In the genomic region with DNA sequence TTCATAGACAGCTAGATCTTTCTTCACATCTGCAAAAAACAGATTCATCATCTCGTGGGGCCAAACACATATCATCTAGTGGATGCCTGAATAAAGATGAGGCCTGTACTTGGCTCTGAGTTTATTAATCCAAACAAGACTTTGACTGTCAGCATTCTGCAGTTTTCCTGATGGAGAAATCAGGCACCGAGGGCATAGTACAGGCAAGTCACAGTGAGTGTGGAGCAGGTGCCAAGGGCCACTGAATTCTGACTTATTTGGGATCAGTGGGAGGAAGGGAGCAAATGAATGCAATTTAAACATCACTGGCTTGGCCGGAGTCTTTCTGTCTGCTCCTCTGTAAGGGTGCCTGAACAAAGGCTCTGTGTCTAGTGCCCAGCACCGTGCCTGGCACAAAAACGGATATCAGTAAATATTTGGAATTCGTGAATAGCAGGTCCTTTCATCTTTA, we compare ENCODE assay signal across 8 cellular contexts. TPM values are rescaled to one million over a fixed set of nuclear protein-coding genes. Genes with fewer than 3 reads are reported as not detected.
DNase-seq lines count a peak whose midpoint lies in the region; ATAC-seq, FAIRE-seq and TF ChIP-seq lines count a peak whose summit lies in the region.

No MANE protein-coding gene starts in this region.

- peak overlapping the region; percentile 99 for H3K4me3 Mint-ChIP-seq in CD8-positive, alpha-beta T cell

- no peak overlapping the region for H2BK5ac ChIP-seq in neuronal stem cell (ENCODE audit: low read length)

- H3K27ac Mint-ChIP-seq in CD8-positive, alpha-beta T cell: peak overlapping the region; percentile 98

- H3K79me1 ChIP-seq in neuronal stem cell (ENCODE audit: low read depth, low read length): peaks cover 6% of the 10 kb centered on the region

- H3K4me2 ChIP-seq in PC-3 (ENCODE audit: low read length): peak overlapping the region; percentile 97
- peak overlapping the region; percentile 67 for H3K4me2 ChIP-seq in neuronal stem cell (ENCODE audit: insufficient read depth, low read length, poor library complexity, severe bottlenecking)

- no peak overlapping the region for H4K91ac ChIP-seq in neuronal stem cell (ENCODE audit: low read depth, low read length, poor library complexity)

- ATAC-seq in CD8-positive, alpha-beta T cell: no peak
- ATAC-seq in PC-3: no peak
- ATAC-seq in GM21619 (IDR thresholded peaks at IDR 0.05; ENCODE audit: unreplicated experiment): no peak

- peaks cover 51% of the 10 kb centered on the region for H3K4me1 Mint-ChIP-seq in CD8-positive, alpha-beta T cell (ENCODE audit: low read depth)

- H2AFZ ChIP-seq in PC-3 (ENCODE audit: low read length) (no peak overlapping the region), neuronal stem cell (ENCODE audit: low read length) (no peak overlapping the region)

- H3K27me3 Mint-ChIP-seq in CD8-positive, alpha-beta T cell (ENCODE audit: low read depth): no peaks in the 10 kb centered on the region

- no peak overlapping the region for H4K8ac ChIP-seq in neuronal stem cell (ENCODE audit: low read depth, low read length)

- TF ChIP-seq POLR2A in H54 (IDR thresholded peaks at IDR 0.05; ENCODE audit: low read depth, low read length): no peak

- no peak overlapping the region for H2AK5ac ChIP-seq in neuronal stem cell (ENCODE audit: low read depth, low read length)

- intact Hi-C loops in CD8-positive, alpha-beta T cell (cut with DNase I, micrococcal nuclease): loop anchor here (1.0 to 10.0 kb wide), 9 partner anchors 107 to 1673 kb away; a partner anchor contains a TSS
- intact Hi-C loops in PC-3 (cut with micrococcal nuclease): loop anchor here (5.0 kb wide), 1 partner anchor 69 kb away; a partner anchor contains a TSS

- peak overlapping the region; percentile 35 for H3K18ac ChIP-seq in neuronal stem cell (ENCODE audit: low read length)

- H3K9me3 ChIP-seq in CD8-positive, alpha-beta T cell (ENCODE audit: low read length): no peaks in the 10 kb centered on the region
- no peaks in the 10 kb centered on the region for H3K9me3 ChIP-seq in PC-3 (ENCODE audit: low read length)
- H3K9me3 ChIP-seq in neuronal stem cell (replicated peaks in 1 of 2; ENCODE audit: control insufficient read depth in 2 of 2, insufficient read depth in 1 of 2, low read depth in 1 of 2, low read length in 2 of 2): no peaks in the 10 kb centered on the region

- no peak overlapping the region for H2BK12ac ChIP-seq in neuronal stem cell (ENCODE audit: low read length)

- H3K36me3 Mint-ChIP-seq in CD8-positive, alpha-beta T cell: peaks cover 16% of the 10 kb centered on the region

- no peak overlapping the region for H3K4ac ChIP-seq in neuronal stem cell (ENCODE audit: low read length)

- DNase-seq in CD8-positive, alpha-beta T cell: no peak
- no peak for DNase-seq in PC-3
- DNase-seq in epithelial cell of prostate (ENCODE audit: low read depth, low spot score): no peak
- DNase-seq in neuronal stem cell (ENCODE audit: low spot score): no peak
- DNase-seq in A172 (ENCODE audit: low spot score): no peak
- no peak for DNase-seq in kidney glomerular epithelial cell (lab: John Stamatoyannopoulos, UW)
- DNase-seq in H54 (ENCODE audit: insufficient read length, low spot score): no peak

- H4K20me1 ChIP-seq in PC-3 (ENCODE audit: low read length): peaks cover 44% of the 10 kb centered on the region

- H3K27me3 ChIP-seq in CD8-positive, alpha-beta T cell (ENCODE audit: insufficient read depth, low read length): no peaks in the 10 kb centered on the region
- no peaks in the 10 kb centered on the region for H3K27me3 ChIP-seq in PC-3 (ENCODE audit: low read length)
- H3K27me3 ChIP-seq in neuronal stem cell (ENCODE audit: control insufficient read depth in 3 of 3, insufficient read depth in 3 of 3, low read depth in 1 of 3, low read length in 3 of 3): no peaks in the 10 kb centered on the region

- H3K79me2 ChIP-seq in PC-3 (ENCODE audit: low read length): peaks cover 56% of the 10 kb centered on the region

- H3K36me3 ChIP-seq in CD8-positive, alpha-beta T cell (ENCODE audit: insufficient read depth, low read length): no peaks in the 10 kb centered on the region
- no peaks in the 10 kb centered on the region for H3K36me3 ChIP-seq in PC-3 (ENCODE audit: low read depth, low read length)
- peaks cover 0 to 17% of the 10 kb centered on the region in 2 donors for H3K36me3 ChIP-seq in neuronal stem cell (replicated peaks in 1 of 2; ENCODE audit: control insufficient read depth in 2 of 2, insufficient read depth in 2 of 2, low read length in 2 of 2)

- peak overlapping the region; percentile 44 for H3K4me3 ChIP-seq in CD8-positive, alpha-beta T cell (ENCODE audit: low read depth, low read length)
- peak overlapping the region; percentile 96 for H3K4me3 ChIP-seq in PC-3 (ENCODE audit: low read length)
- H3K4me3 ChIP-seq in neuronal stem cell (ENCODE audit: low read length in 2 of 2): peak overlapping the region; percentile 96

- CTCF ChIA-PET in CD8-positive, alpha-beta T cell (lab: Charles Lee): interaction anchor here (1.2 to 2.0 kb wide), 2 partner anchors 13 to 32 kb away, joined by 3 to 5 read pairs; no protein-coding TSS in a partner anchor
- CTCF ChIA-PET in PC-3 (lab: Charles Lee): no interaction called here

- H3F3A ChIP-seq in PC-3 (ENCODE audit: low read length, unreplicated experiment): no peaks in the 10 kb centered on the region

- H2BK15ac ChIP-seq in neuronal stem cell (ENCODE audit: low read length): no peak overlapping the region

- POLR2A ChIA-PET in CD8-positive, alpha-beta T cell (lab: Charles Lee): interaction anchor here (1.0 kb wide), 1 partner anchor 65 kb away, joined by 3 read pairs; no protein-coding TSS in a partner anchor
- POLR2A ChIA-PET in PC-3 (lab: Charles Lee; ENCODE audit: unreplicated experiment): interaction anchor here (0.7 kb wide), 1 partner anchor 57 kb away, joined by 3 read pairs; no protein-coding TSS in a partner anchor

- BruUV-seq in PC-3 (replicated peaks; lab: Mats Ljungman, UMichigan): TSS peak; percentile 47

- no peaks in the 10 kb centered on the region for H3K9me2 ChIP-seq in PC-3 (replicated peaks; ENCODE audit: low read length)

- no CpG with 5 or more reads among the region's 6 CpGs for WGBS in neuronal stem cell (ENCODE audit: extremely low coverage in 2 of 2, insufficient read length in 2 of 2, insufficient replicate concordance in 1 of 2), 2 donors

- FAIRE-seq in H54 (lab: Jason Lieb, UNC): no peak

- no peak overlapping the region for H3K14ac ChIP-seq in neuronal stem cell (ENCODE audit: low read length)

- H3K27ac ChIP-seq in CD8-positive, alpha-beta T cell (ENCODE audit: low read depth, low read length): peak overlapping the region; percentile 91
- H3K27ac ChIP-seq in PC-3 (ENCODE audit: low read length) (no peak overlapping the region), epithelial cell of prostate (peak overlapping the region; percentile 67), neuronal stem cell (replicated peaks; ENCODE audit: low read length) (no peak overlapping the region)

- H2BK120ac ChIP-seq in neuronal stem cell (ENCODE audit: low read depth, low read length): no peak overlapping the region

- H3K23ac ChIP-seq in neuronal stem cell (ENCODE audit: low read depth, low read length, poor library complexity): no peak overlapping the region

- no peak for TF ChIP-seq CTCF in CD8-positive, alpha-beta T cell (IDR thresholded peaks at IDR 0.05)
- no peak for TF ChIP-seq CTCF in PC-3 (conservative IDR thresholded peaks at IDR 0.05; ENCODE audit: low read depth, low read length)

- peaks cover 37% of the 10 kb centered on the region for H3K4me1 ChIP-seq in CD8-positive, alpha-beta T cell (ENCODE audit: insufficient read depth, low read length)
- peaks cover 32% of the 10 kb centered on the region for H3K4me1 ChIP-seq in PC-3 (ENCODE audit: insufficient read depth, low read length)
- peaks cover 14 to 15% of the 10 kb centered on the region in 2 donors for H3K4me1 ChIP-seq in neuronal stem cell (ENCODE audit: control insufficient read depth in 2 of 2, insufficient read depth in 1 of 2, low read depth in 1 of 2, low read length in 2 of 2)

- peaks cover 4% of the 10 kb centered on the region for H3K9me3 Mint-ChIP-seq in CD8-positive, alpha-beta T cell

- peak overlapping the region; percentile 93 for H3K9ac ChIP-seq in PC-3 (ENCODE audit: low read length)
- peak overlapping the region; percentile 80 for H3K9ac ChIP-seq in neuronal stem cell (ENCODE audit: low read depth, low read length, poor library complexity)

RNA-seq across cellular contexts. Expression of a gene that starts 1.0 kb away (rescaled TPM):
- total RNA-seq in CD8-positive, alpha-beta T cell: 100 to 1,000 TPM; 102 to 104 TPM
- total RNA-seq in PC-3 (2014; rRNA removed): 43.3 and 58.3 TPM in 2 replicates
- 96.9 TPM for polyA plus RNA-seq in neuronal stem cell (2013, experiment 1 of 2)
- 98.2 TPM for polyA plus RNA-seq in neuronal stem cell (2013, experiment 2 of 2)
- total RNA-seq in A172 (2014; rRNA removed; shearing (Covaris generic)): 126 and 129 TPM in 2 replicates

Comparison
In these comparisons a context has a peak if more than half of its experiments do, and no peak if none do; other contexts are left out.
1. H3K27ac ChIP-seq: peak in CD8-positive, alpha-beta T cell (single experiment) and epithelial cell of prostate (single experiment); none in PC-3 (single experiment) and neuronal stem cell (single experiment).
2. H3K4me3 ChIP-seq: peak in every context shown above with its lines; median percentile 96 in PC-3; 96 in neuronal stem cell; 44 in CD8-positive, alpha-beta T cell.